1 cellular context compared by ENCODE assay signal in genomic region chr6:10658910-10659696, GRCh38.
TF ChIP-seq lines count a peak whose summit lies in the region.

No MANE protein-coding gene starts in this region.

TF ChIP-seq in H1, 55 proteins besides CTCF, POLR2A, EP300 and RAD21:
- TF ChIP-seq CREB1 (IDR thresholded peaks at IDR 0.05) (no peak), CEBPB (IDR thresholded peaks at IDR 0.05; ENCODE audit: low read depth, low read length) (no peak), TBP (IDR thresholded peaks at IDR 0.05; ENCODE audit: low read depth, low read length) (no peak), E2F6 (IDR thresholded peaks at IDR 0.05) (peak; percentile 76), RFX5 (IDR thresholded peaks at IDR 0.05; ENCODE audit: borderline replicate concordance, low read depth, low read length) (no peak), MAX (IDR thresholded peaks at IDR 0.05) (peak; percentile 80)
